ENCODE assay signal across 1 cellular context in genomic region chr17:38676706-38677504, GRCh38.
TF ChIP-seq lines count a peak whose summit lies in the region.

No MANE protein-coding gene starts in this region.

TF ChIP-seq in HepG2, 621 proteins besides CTCF, POLR2A, EP300 and RAD21 (continued from another document and continues in another):
- no peak for TF ChIP-seq SNAPC4 (CRISPR knock-in tag; IDR thresholded peaks at IDR 0.05)
- TF ChIP-seq ZBTB38 (CRISPR knock-in tag; IDR thresholded peaks at IDR 0.05): peak; percentile 51; the same call in 1 of the 2 replicates
- TF ChIP-seq ZBTB25 (CRISPR knock-in tag; IDR thresholded peaks at IDR 0.05): peak; percentile 74; the same call in 1 of the 2 replicates
- TF ChIP-seq ONECUT2 (CRISPR knock-in tag; IDR thresholded peaks at IDR 0.05): no peak
- TF ChIP-seq POLR2G (IDR thresholded peaks at IDR 0.05; ENCODE audit: low read depth, low read length): no peak
- TF ChIP-seq FOXM1 (CRISPR knock-in tag; IDR thresholded peaks at IDR 0.05): no peak
- TF ChIP-seq ZNF782 (CRISPR knock-in tag; IDR thresholded peaks at IDR 0.05; ENCODE audit: borderline replicate concordance): no peak
- TF ChIP-seq ZNF598 (CRISPR knock-in tag; IDR thresholded peaks at IDR 0.05; ENCODE audit: borderline replicate concordance): no peak
- TF ChIP-seq ZNF17 (CRISPR knock-in tag; IDR thresholded peaks at IDR 0.05): no peak
- TF ChIP-seq NCOR1 (IDR thresholded peaks at IDR 0.05; ENCODE audit: borderline replicate concordance, low read length): no peak
- TF ChIP-seq ZNF550 (CRISPR knock-in tag; IDR thresholded peaks at IDR 0.05; ENCODE audit: borderline replicate concordance): no peak
- no peak for TF ChIP-seq PAX8 (CRISPR knock-in tag; IDR thresholded peaks at IDR 0.05; ENCODE audit: borderline replicate concordance)
- no peak for TF ChIP-seq NFE2L1 (CRISPR knock-in tag; IDR thresholded peaks at IDR 0.05; ENCODE audit: borderline replicate concordance)
- 0 out of 2 replicates have a peak, but pooled peaks have one; percentile 29 for TF ChIP-seq SIX4 (CRISPR knock-in tag; IDR thresholded peaks at IDR 0.05)
- no peak for TF ChIP-seq HNF1A (IDR thresholded peaks at IDR 0.05; ENCODE audit: low read depth)
- TF ChIP-seq HNF1A (CRISPR knock-in tag; IDR thresholded peaks at IDR 0.05; ENCODE audit: borderline replicate concordance): no peak
- TF ChIP-seq ZNF556 (CRISPR knock-in tag; IDR thresholded peaks at IDR 0.05; ENCODE audit: borderline replicate concordance): no peak
- no peak for TF ChIP-seq MAFF (IDR thresholded peaks at IDR 0.05; ENCODE audit: low read depth, low read length)
- TF ChIP-seq MLX (CRISPR knock-in tag; IDR thresholded peaks at IDR 0.05): 0 out of 2 replicates have a peak, but pooled peaks have one; percentile 12
- TF ChIP-seq PCBP1 (IDR thresholded peaks at IDR 0.05; ENCODE audit: borderline replicate concordance, low read depth, low read length): no peak
- peak; percentile 96 for TF ChIP-seq HNF1B (CRISPR knock-in tag; IDR thresholded peaks at IDR 0.05)
- no peak for TF ChIP-seq ELK4 (CRISPR knock-in tag; IDR thresholded peaks at IDR 0.05; ENCODE audit: borderline replicate concordance)
- no peak; the same call in 1 of the 2 replicates for TF ChIP-seq PHF20 (CRISPR knock-in tag; IDR thresholded peaks at IDR 0.05)
- 0 out of 2 replicates have a peak, but pooled peaks have one; percentile 59 for TF ChIP-seq ZNF878 (CRISPR knock-in tag; IDR thresholded peaks at IDR 0.05)
- peak; percentile 21; the same call in 1 of the 2 replicates for TF ChIP-seq HCFC1 (IDR thresholded peaks at IDR 0.05; ENCODE audit: low read depth, low read length)
- peak; percentile 92 for TF ChIP-seq ZNF501 (CRISPR knock-in tag; IDR thresholded peaks at IDR 0.05)
- TF ChIP-seq U2AF2 (IDR thresholded peaks at IDR 0.05; ENCODE audit: low read depth, low read length): no peak
- TF ChIP-seq JDP2 (CRISPR knock-in tag; IDR thresholded peaks at IDR 0.05; ENCODE audit: borderline replicate concordance): no peak
- no peak for TF ChIP-seq MBD4 (IDR thresholded peaks at IDR 0.05; ENCODE audit: borderline replicate concordance, low read length)
- TF ChIP-seq RORA (CRISPR knock-in tag; IDR thresholded peaks at IDR 0.05): no peak
- TF ChIP-seq ZBTB20 (CRISPR knock-in tag; IDR thresholded peaks at IDR 0.05; ENCODE audit: borderline replicate concordance, low read depth): 0 out of 2 replicates have a peak, but pooled peaks have one; percentile 24
- no peak for TF ChIP-seq HINFP (CRISPR knock-in tag; IDR thresholded peaks at IDR 0.05; ENCODE audit: low read depth)
- TF ChIP-seq TEAD2 (CRISPR knock-in tag; IDR thresholded peaks at IDR 0.05): no peak
- no peak for TF ChIP-seq PAWR (CRISPR knock-in tag; IDR thresholded peaks at IDR 0.05; ENCODE audit: borderline replicate concordance)
- TF ChIP-seq ZEB1 (IDR thresholded peaks at IDR 0.05; ENCODE audit: insufficient replicate concordance, low read depth): no peak
- TF ChIP-seq SRSF4 (IDR thresholded peaks at IDR 0.05; ENCODE audit: low read depth, low read length, poor library complexity, severe bottlenecking): no peak
- TF ChIP-seq ZNF790 (CRISPR knock-in tag; IDR thresholded peaks at IDR 0.05; ENCODE audit: borderline replicate concordance): no peak
- TF ChIP-seq GTF3A (CRISPR knock-in tag; conservative IDR thresholded peaks at IDR 0.05): peak; percentile 73; the same call in 1 of the 2 replicates
- no peak for TF ChIP-seq RFXAP (CRISPR knock-in tag; IDR thresholded peaks at IDR 0.05; ENCODE audit: borderline replicate concordance)
- no peak for TF ChIP-seq ZNF737 (CRISPR knock-in tag; IDR thresholded peaks at IDR 0.05; ENCODE audit: borderline replicate concordance)
- peak; percentile 61 for TF ChIP-seq FOXA3 (CRISPR knock-in tag; IDR thresholded peaks at IDR 0.05)
- TF ChIP-seq FOXA1 (IDR thresholded peaks at IDR 0.05): no peak
- peak; percentile 43; the same call in 1 of the 2 replicates for TF ChIP-seq FOXA1 (CRISPR knock-in tag; IDR thresholded peaks at IDR 0.05)
